Comparison of ENCODE assay signal across 37 cellular contexts in the genomic region with DNA sequence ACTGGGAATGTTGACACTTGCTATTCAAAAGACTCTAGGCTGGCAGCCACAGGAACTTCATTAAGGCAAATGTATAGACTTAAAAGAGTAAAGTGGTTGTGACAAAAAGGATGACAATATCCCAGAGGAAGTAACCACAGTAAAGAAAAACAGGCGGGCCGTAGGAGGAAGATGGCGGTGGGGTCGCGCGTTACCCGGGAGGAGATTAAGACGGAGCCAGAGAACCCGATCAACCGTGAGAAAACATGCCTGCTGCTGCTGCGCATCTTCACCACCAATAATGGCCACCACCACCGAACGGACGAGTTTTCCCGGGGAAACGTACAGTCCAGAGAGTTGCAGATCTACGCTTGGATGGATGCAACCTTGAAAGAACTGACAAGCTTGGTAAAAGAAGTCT. TPM values are rescaled to one million over a fixed set of nuclear protein-coding genes. Genes with fewer than 3 reads are reported as not detected.
"Had no signal": no experiment of that assay in that cellular context is flagged by ENCODE, and none has a peak within 500 bp of the region (broad histone marks: within the 10 kb centered on the region; RNA-seq: fewer than 3 reads in every experiment).

No MANE protein-coding gene starts in this region.

- H3K4me3 Mint-ChIP-seq: activated CD4-positive, alpha-beta memory T cell treated with anti-CD3 and anti-CD28 coated beads, Interleukin-2, amount 10 ng/mL, durations not matched to agents 7 days and 5 days; activated CD4-positive, alpha-beta T cell treated with anti-CD3 and anti-CD28 coated beads for 36 hours; activated CD8-positive, alpha-beta memory T cell treated with anti-CD3 and anti-CD28 coated beads, Interleukin-2, amount 10 ng/mL, durations not matched to agents 7 days and 5 days; activated CD8-positive, alpha-beta T cell treated with anti-CD3 and anti-CD28 coated beads, Interleukin-2, amount 10 ng/mL, durations not matched to agents 7 days and 5 days; activated naive CD4-positive, alpha-beta T cell treated with anti-CD3 and anti-CD28 coated beads, Interleukin-2, amount 10 ng/mL, durations not matched to agents 7 days and 5 days; activated naive CD4-positive, alpha-beta T cell treated with anti-CD3 and anti-CD28 coated beads, Interleukin-2, amount 50 U/mL, for 24 hours; activated naive CD8-positive, alpha-beta T cell; activated naive CD8-positive, alpha-beta T cell treated with anti-CD3 and anti-CD28 coated beads, Interleukin-2, amount 10 ng/mL, durations not matched to agents 7 days and 5 days; activated naive CD8-positive, alpha-beta T cell treated with anti-CD3 and anti-CD28 coated beads, Interleukin-2, amount 50 U/mL, for 24 hours; activated T-cell treated with anti-CD3 and anti-CD28 coated beads, Interleukin-2, amount 50 U/mL, for 24 hours; T-helper 1 cell treated with Interleukin-12 subunit alpha and Interleukin-12 subunit beta and Interleukin-4 antibody, amounts not matched to agents 30 μg/mL and 1 μg/mL, for 36 hours; T-helper 2 cell treated with Interferon-gamma antibody and Interleukin-4, amounts not matched to agents 5 μg/mL and 100 μg/mL, for 36 hours; WTC11 had no signal

- H3K36me3 Mint-ChIP-seq: activated CD8-positive, alpha-beta memory T cell treated with anti-CD3 and anti-CD28 coated beads, Interleukin-2, amount 10 ng/mL, durations not matched to agents 7 days and 5 days; activated naive CD4-positive, alpha-beta T cell treated with anti-CD3 and anti-CD28 coated beads, Interleukin-2, amount 10 ng/mL, durations not matched to agents 7 days and 5 days; activated naive CD4-positive, alpha-beta T cell treated with anti-CD3 and anti-CD28 coated beads, Interleukin-2, amount 50 U/mL, for 24 hours; activated naive CD8-positive, alpha-beta T cell; activated naive CD8-positive, alpha-beta T cell treated with anti-CD3 and anti-CD28 coated beads, Interleukin-2, amount 10 ng/mL, durations not matched to agents 7 days and 5 days; WTC11 had no signal

- H3K4me3 ChIP-seq: body of pancreas, breast epithelium had no signal

- H3K4me1 Mint-ChIP-seq: activated CD4-positive, alpha-beta memory T cell treated with anti-CD3 and anti-CD28 coated beads, Interleukin-2, amount 10 ng/mL, durations not matched to agents 7 days and 5 days; activated CD4-positive, alpha-beta T cell treated with anti-CD3 and anti-CD28 coated beads for 36 hours; activated CD8-positive, alpha-beta memory T cell treated with anti-CD3 and anti-CD28 coated beads, Interleukin-2, amount 10 ng/mL, durations not matched to agents 7 days and 5 days; activated naive CD4-positive, alpha-beta T cell treated with anti-CD3 and anti-CD28 coated beads, Interleukin-2, amount 10 ng/mL, durations not matched to agents 7 days and 5 days; activated naive CD4-positive, alpha-beta T cell treated with anti-CD3 and anti-CD28 coated beads, Interleukin-2, amount 50 U/mL, for 24 hours; activated naive CD8-positive, alpha-beta T cell treated with anti-CD3 and anti-CD28 coated beads, Interleukin-2, amount 10 ng/mL, durations not matched to agents 7 days and 5 days; activated naive CD8-positive, alpha-beta T cell treated with anti-CD3 and anti-CD28 coated beads, Interleukin-2, amount 50 U/mL, for 24 hours had no signal

- H3K9me3 Mint-ChIP-seq: activated CD4-positive, alpha-beta memory T cell treated with anti-CD3 and anti-CD28 coated beads, Interleukin-2, amount 10 ng/mL, durations not matched to agents 7 days and 5 days; activated naive CD4-positive, alpha-beta T cell treated with anti-CD3 and anti-CD28 coated beads, Interleukin-2, amount 10 ng/mL, durations not matched to agents 7 days and 5 days; activated naive CD4-positive, alpha-beta T cell treated with anti-CD3 and anti-CD28 coated beads, Interleukin-2, amount 50 U/mL, for 24 hours; activated naive CD8-positive, alpha-beta T cell treated with anti-CD3 and anti-CD28 coated beads, Interleukin-2, amount 10 ng/mL, durations not matched to agents 7 days and 5 days; activated naive CD8-positive, alpha-beta T cell treated with anti-CD3 and anti-CD28 coated beads, Interleukin-2, amount 50 U/mL, for 24 hours; activated T-cell treated with anti-CD3 and anti-CD28 coated beads, Interleukin-2, amount 50 U/mL, for 24 hours; activated T-helper 2 cell treated with anti-CD3 and anti-CD28 coated beads, Interferon-gamma antibody, Interleukin-2, Interleukin-4, amounts not matched to agents 10 μg/mL and 5 μg/mL and 100 μg/mL, durations not matched to agents 14 hours and 24 hours and 36 hours; T-helper 1 cell treated with Interleukin-12 subunit alpha and Interleukin-12 subunit beta and Interleukin-4 antibody, amounts not matched to agents 30 μg/mL and 1 μg/mL, for 36 hours; T-helper 2 cell treated with Interferon-gamma antibody and Interleukin-4, amounts not matched to agents 5 μg/mL and 100 μg/mL, for 36 hours; WTC11 had no signal

- H3K9me3 ChIP-seq: body of pancreas, breast epithelium had no signal

- ATAC-seq: activated CD4-positive, alpha-beta T cell treated with anti-CD3 and anti-CD28 coated beads for 36 hours; activated CD4-positive, CD25-positive, alpha-beta regulatory T cell treated with anti-CD3 and anti-CD28 coated beads, Interleukin-2, amount 50 U/mL, for 24 hours; activated CD8-positive, alpha-beta memory T cell treated with anti-CD3 and anti-CD28 coated beads, Interleukin-2, amount 10 ng/mL, durations not matched to agents 7 days and 5 days; activated CD8-positive, alpha-beta T cell treated with anti-CD3 and anti-CD28 coated beads, Interleukin-2, amount 10 ng/mL, durations not matched to agents 7 days and 5 days; activated naive CD8-positive, alpha-beta T cell treated with anti-CD3 and anti-CD28 coated beads, Interleukin-2, amount 50 U/mL, for 24 hours; body of pancreas; WTC11 had no signal

- DNase-seq: activated CD4-positive, alpha-beta memory T cell treated with anti-CD3 and anti-CD28 coated beads, Interleukin-2, amount 10 ng/mL, durations not matched to agents 7 days and 5 days; activated CD4-positive, alpha-beta T cell treated with anti-CD3 and anti-CD28 coated beads for 1 hour; activated CD4-positive, alpha-beta T cell treated with anti-CD3 and anti-CD28 coated beads for 36 hours; activated CD4-positive, alpha-beta T cell treated with anti-CD3 and anti-CD28 coated beads for 48 hours; activated CD4-positive, alpha-beta T cell treated with anti-CD3 and anti-CD28 coated beads, Interleukin-2, amount 50 U/mL, for 48 hours; activated CD4-positive, CD25-positive, alpha-beta regulatory T cell; activated CD8-positive, alpha-beta memory T cell treated with anti-CD3 and anti-CD28 coated beads for 24 hours; activated CD8-positive, alpha-beta memory T cell treated with anti-CD3 and anti-CD28 coated beads, Interleukin-2, amount 10 ng/mL, durations not matched to agents 7 days and 5 days; activated CD8-positive, alpha-beta memory T cell treated with anti-CD3 and anti-CD28 coated beads, Interleukin-2, amount 50 U/mL, for 48 hours; activated CD8-positive, alpha-beta T cell treated with anti-CD3 and anti-CD28 coated beads, Interleukin-2, amount 10 ng/mL, durations not matched to agents 7 days and 5 days; activated effector memory CD4-positive, alpha-beta T cell treated with Interleukin-2 at 50 U/mL for 16 hours; activated gamma-delta T cell; activated naive CD4-positive, alpha-beta T cell treated with anti-CD3 and anti-CD28 coated beads, Interleukin-2, amount 10 ng/mL, durations not matched to agents 7 days and 5 days; activated naive CD4-positive, alpha-beta T cell treated with Interleukin-2 at 50 U/mL for 16 hours; activated naive CD8-positive, alpha-beta T cell treated with anti-CD3 and anti-CD28 coated beads, Interleukin-2, amount 10 ng/mL, durations not matched to agents 7 days and 5 days; activated naive CD8-positive, alpha-beta T cell treated with anti-CD3 and anti-CD28 coated beads, Interleukin-2, amount 50 U/mL, for 24 hours; activated T-cell treated with anti-CD3 and anti-CD28 coated beads, Interleukin-2, amount 50 U/mL, for 24 hours; activated T-cell treated with anti-CD3 and anti-CD28 coated beads, Interleukin-2, amount 50 U/mL, for 48 hours; amygdala; aorta; body of pancreas; brain microvascular endothelial cell; central memory CD4-positive, alpha-beta T cell; T-helper 1 cell; T-helper 2 cell; T-helper 9 cell had no signal

- H3K27ac ChIP-seq: body of pancreas, brain microvascular endothelial cell, breast epithelium, VCaP had no signal

- H3K27me3 ChIP-seq: body of pancreas, breast epithelium had no signal

- H3K4me1 ChIP-seq: body of pancreas, breast epithelium had no signal

- H3K36me3 ChIP-seq: brain microvascular endothelial cell, breast epithelium had no signal

- H3K27ac Mint-ChIP-seq: activated CD4-positive, alpha-beta memory T cell treated with anti-CD3 and anti-CD28 coated beads, Interleukin-2, amount 10 ng/mL, durations not matched to agents 7 days and 5 days; activated CD4-positive, alpha-beta T cell treated with anti-CD3 and anti-CD28 coated beads for 36 hours; activated CD8-positive, alpha-beta memory T cell treated with anti-CD3 and anti-CD28 coated beads, Interleukin-2, amount 10 ng/mL, durations not matched to agents 7 days and 5 days; activated CD8-positive, alpha-beta T cell treated with anti-CD3 and anti-CD28 coated beads, Interleukin-2, amount 10 ng/mL, durations not matched to agents 7 days and 5 days; activated naive CD4-positive, alpha-beta T cell treated with anti-CD3 and anti-CD28 coated beads, Interleukin-2, amount 10 ng/mL, durations not matched to agents 7 days and 5 days; activated naive CD4-positive, alpha-beta T cell treated with anti-CD3 and anti-CD28 coated beads, Interleukin-2, amount 50 U/mL, for 24 hours; activated naive CD8-positive, alpha-beta T cell; activated naive CD8-positive, alpha-beta T cell treated with anti-CD3 and anti-CD28 coated beads, Interleukin-2, amount 10 ng/mL, durations not matched to agents 7 days and 5 days; activated naive CD8-positive, alpha-beta T cell treated with anti-CD3 and anti-CD28 coated beads, Interleukin-2, amount 50 U/mL, for 24 hours; activated T-cell treated with anti-CD3 and anti-CD28 coated beads, Interleukin-2, amount 50 U/mL, for 24 hours; activated T-helper 2 cell treated with anti-CD3 and anti-CD28 coated beads, Interferon-gamma antibody, Interleukin-2, Interleukin-4, amounts not matched to agents 10 μg/mL and 5 μg/mL and 100 μg/mL, durations not matched to agents 14 hours and 24 hours and 36 hours; T-helper 1 cell treated with Interleukin-12 subunit alpha and Interleukin-12 subunit beta and Interleukin-4 antibody, amounts not matched to agents 30 μg/mL and 1 μg/mL, for 36 hours; T-helper 2 cell treated with Interferon-gamma antibody and Interleukin-4, amounts not matched to agents 5 μg/mL and 100 μg/mL, for 36 hours; WTC11 had no signal

RNA-seq across cellular contexts. Expression of gene NEUROD1, which starts 14.0 kb away (rescaled TPM):
- total RNA-seq: activated CD4-positive, alpha-beta memory T cell treated with anti-CD3 and anti-CD28 coated beads, Interleukin-2, amount 10 ng/mL, durations not matched to agents 7 days and 5 days; activated CD4-positive, alpha-beta T cell treated with anti-CD3 and anti-CD28 coated beads for 36 hours; activated CD8-positive, alpha-beta memory T cell treated with anti-CD3 and anti-CD28 coated beads, Interleukin-2, amount 10 ng/mL, durations not matched to agents 7 days and 5 days; activated CD8-positive, alpha-beta T cell treated with anti-CD3 and anti-CD28 coated beads, Interleukin-2, amount 10 ng/mL, durations not matched to agents 7 days and 5 days; activated naive CD8-positive, alpha-beta T cell treated with anti-CD3 and anti-CD28 coated beads, Interleukin-2, amount 10 ng/mL, durations not matched to agents 7 days and 5 days; activated T-helper 2 cell treated with anti-CD3 and anti-CD28 coated beads, Interferon-gamma antibody, Interleukin-2, Interleukin-4, amounts not matched to agents 10 μg/mL and 5 μg/mL and 100 μg/mL, durations not matched to agents 14 hours and 24 hours and 36 hours; aorta; astrocyte; breast epithelium; cardiac septum had no signal

RNA-seq across cellular contexts. Expression of gene CERKL, which starts 37.4 kb away (rescaled TPM):
- total RNA-seq: activated CD8-positive, alpha-beta memory T cell treated with anti-CD3 and anti-CD28 coated beads, Interleukin-2, amount 10 ng/mL, durations not matched to agents 7 days and 5 days; activated CD8-positive, alpha-beta T cell treated with anti-CD3 and anti-CD28 coated beads, Interleukin-2, amount 10 ng/mL, durations not matched to agents 7 days and 5 days; activated naive CD8-positive, alpha-beta T cell treated with anti-CD3 and anti-CD28 coated beads, Interleukin-2, amount 10 ng/mL, durations not matched to agents 7 days and 5 days; activated T-helper 2 cell treated with anti-CD3 and anti-CD28 coated beads, Interferon-gamma antibody, Interleukin-2, Interleukin-4, amounts not matched to agents 10 μg/mL and 5 μg/mL and 100 μg/mL, durations not matched to agents 14 hours and 24 hours and 36 hours; aorta had no signal
